Comparison of ENCODE assay signal across 8 cellular contexts in the genomic region with DNA sequence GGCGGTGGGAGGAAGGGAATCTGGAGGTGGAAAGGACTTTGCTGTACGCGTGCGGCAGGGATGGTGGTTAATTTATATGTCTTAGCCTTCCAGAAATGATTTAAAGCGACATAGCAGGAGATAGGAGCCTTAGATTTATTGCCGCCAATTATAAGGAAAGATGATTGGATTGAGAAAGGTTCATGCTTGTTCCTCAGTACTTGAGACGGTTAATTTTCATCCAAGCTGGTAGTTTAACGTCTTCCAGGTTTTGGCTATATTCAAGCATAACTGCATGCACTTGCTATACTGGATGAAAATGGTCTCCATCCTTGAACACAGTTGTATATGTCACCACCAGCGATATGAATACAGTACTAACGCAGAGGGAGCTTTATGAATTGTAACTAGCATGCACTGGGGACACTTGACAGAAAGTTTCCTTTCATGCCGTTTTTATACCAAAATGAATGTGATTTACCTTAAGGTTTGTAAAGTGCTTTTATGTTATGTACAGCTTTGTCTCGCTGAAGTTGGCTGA. TPM values are rescaled to one million over a fixed set of nuclear protein-coding genes. Genes with fewer than 3 reads are reported as not detected.
DNase-seq lines count a peak whose midpoint lies in the region; ATAC-seq and TF ChIP-seq lines count a peak whose summit lies in the region.

No MANE protein-coding gene starts in this region.

- H3K4me1 ChIP-seq in mononuclear cell (ENCODE audit: insufficient read depth, low read length): peaks cover 17% of the 10 kb centered on the region

- H3K27ac Mint-ChIP-seq in stimulated activated naive CD8-positive, alpha-beta T cell treated with anti-CD3 and anti-CD28 coated beads, Interleukin-15, Interleukin-2, amounts not matched to agents 100 ng/mL and 50 ng/mL, for 24 hours: peak overlapping the region; percentile 99
- H3K27ac Mint-ChIP-seq in MCF 10A (ENCODE audit: low read depth, unreplicated experiment): peak overlapping the region; percentile 92

- CTCF ChIA-PET in MCF 10A (lab: Yijun Ruan, JAX): interaction anchor here (0.5 to 1.9 kb wide), 8 partner anchors 8 to 453 kb away, joined by 3 to 9 read pairs (median 4); partner anchors contain the start of gene AP2B1

- H3K4me3 Mint-ChIP-seq in stimulated activated naive CD8-positive, alpha-beta T cell treated with anti-CD3 and anti-CD28 coated beads, Interleukin-15, Interleukin-2, amounts not matched to agents 100 ng/mL and 50 ng/mL, for 24 hours: peak overlapping the region; percentile 99
- peak overlapping the region; percentile 89 for H3K4me3 Mint-ChIP-seq in MCF 10A (ENCODE audit: unreplicated experiment)

- peak overlapping the region; percentile 64 for H3K4me3 ChIP-seq in mononuclear cell (ENCODE audit: low read length)

- H3K27me3 Mint-ChIP-seq in stimulated activated naive CD8-positive, alpha-beta T cell treated with anti-CD3 and anti-CD28 coated beads, Interleukin-15, Interleukin-2, amounts not matched to agents 100 ng/mL and 50 ng/mL, for 24 hours: no peaks in the 10 kb centered on the region
- H3K27me3 Mint-ChIP-seq in MCF 10A (ENCODE audit: insufficient read depth, unreplicated experiment): no peaks in the 10 kb centered on the region

- peaks cover 32% of the 10 kb centered on the region for H3K4me1 Mint-ChIP-seq in stimulated activated naive CD8-positive, alpha-beta T cell treated with anti-CD3 and anti-CD28 coated beads, Interleukin-15, Interleukin-2, amounts not matched to agents 100 ng/mL and 50 ng/mL, for 24 hours (ENCODE audit: low read depth)
- no peaks in the 10 kb centered on the region for H3K4me1 Mint-ChIP-seq in MCF 10A (ENCODE audit: insufficient read depth, unreplicated experiment)

- DNase-seq in stimulated activated naive CD8-positive, alpha-beta T cell treated with anti-CD3 and anti-CD28 coated beads, Interleukin-15, Interleukin-2, amounts not matched to agents 100 U/mL and 50 U/mL, for 24 hours: no peak
- DNase-seq in MCF 10A (ENCODE audit: unreplicated experiment) (no peak), NCI-H2107 (lab: John Stamatoyannopoulos, UW) (no peak), left lobe of liver (ENCODE audit: low spot score) (no peak), NCI-H1694 (lab: John Stamatoyannopoulos, UW) (no peak), NCI-H1105 treated with DMSO at 0.1 percent for 48 hours (lab: John Stamatoyannopoulos, UW) (no peak)

- intact Hi-C loops in MCF 10A (cut with micrococcal nuclease): no loop called here

- H3K9me3 ChIP-seq in mononuclear cell (ENCODE audit: low read depth, low read length): no peaks in the 10 kb centered on the region

- TSS peak; percentile 78 for BruUV-seq in MCF 10A (replicated peaks; lab: Mats Ljungman, UMichigan)

- TF ChIP-seq CTCF in MCF 10A (IDR thresholded peaks at IDR 0.05; ENCODE audit: unreplicated experiment): no peak

- ATAC-seq in stimulated activated naive CD8-positive, alpha-beta T cell treated with anti-CD3 and anti-CD28 coated beads, Interleukin-15, Interleukin-2, amounts not matched to agents 100 U/mL and 50 U/mL, for 24 hours: no peak
- no peak for ATAC-seq in left lobe of liver

- no peaks in the 10 kb centered on the region for H3K27me3 ChIP-seq in mononuclear cell (ENCODE audit: insufficient read depth, low read length)

- peaks cover 20% of the 10 kb centered on the region for H3K36me3 Mint-ChIP-seq in stimulated activated naive CD8-positive, alpha-beta T cell treated with anti-CD3 and anti-CD28 coated beads, Interleukin-15, Interleukin-2, amounts not matched to agents 100 ng/mL and 50 ng/mL, for 24 hours (ENCODE audit: low read depth)
- peaks cover 8% of the 10 kb centered on the region for H3K36me3 Mint-ChIP-seq in MCF 10A (ENCODE audit: insufficient read depth, unreplicated experiment)

- no peaks in the 10 kb centered on the region for H3K9me3 Mint-ChIP-seq in stimulated activated naive CD8-positive, alpha-beta T cell treated with anti-CD3 and anti-CD28 coated beads, Interleukin-15, Interleukin-2, amounts not matched to agents 100 ng/mL and 50 ng/mL, for 24 hours
- H3K9me3 Mint-ChIP-seq in MCF 10A (ENCODE audit: unreplicated experiment): no peaks in the 10 kb centered on the region

- POLR2A ChIA-PET in MCF 10A (lab: Yijun Ruan, JAX): interaction anchor here (0.7 to 7.6 kb wide), 23 partner anchors 10 to 515 kb away, joined by 3 to 327 read pairs (median 4); partner anchors contain the start of genes AP2B1, SLFN5 and TAF15

RNA-seq across cellular contexts. Expression of gene PEX12, which starts 0.6 kb away (rescaled TPM):
- 5.8 and 6.8 TPM in 2 replicates for total RNA-seq in MCF 10A (2022)
- total RNA-seq in mononuclear cell: 3.1 TPM
- 5.3 TPM for total RNA-seq in left lobe of liver

RNA-seq across cellular contexts. Expression of gene AP2B1, which starts 8.1 kb away (rescaled TPM):
- total RNA-seq in MCF 10A (2022) (227 and 229 TPM in 2 replicates), mononuclear cell (42.8 TPM), left lobe of liver (39.6 TPM)

RNA-seq across cellular contexts. Expression of gene SLFN14, which starts 18.4 kb away (rescaled TPM):
- total RNA-seq in MCF 10A (2022): not detected in 2 replicates
- 3.8 TPM for total RNA-seq in mononuclear cell
- 0.05 TPM for total RNA-seq in left lobe of liver

RNA-seq across cellular contexts. Expression of gene SLFN12L, which starts 41.5 kb away (rescaled TPM):
- total RNA-seq in MCF 10A (2022) (0.34 and 0.35 TPM in 2 replicates), mononuclear cell (53.3 TPM), left lobe of liver (0.30 TPM)
